11 cellular contexts compared by ENCODE assay signal in the genomic region with DNA sequence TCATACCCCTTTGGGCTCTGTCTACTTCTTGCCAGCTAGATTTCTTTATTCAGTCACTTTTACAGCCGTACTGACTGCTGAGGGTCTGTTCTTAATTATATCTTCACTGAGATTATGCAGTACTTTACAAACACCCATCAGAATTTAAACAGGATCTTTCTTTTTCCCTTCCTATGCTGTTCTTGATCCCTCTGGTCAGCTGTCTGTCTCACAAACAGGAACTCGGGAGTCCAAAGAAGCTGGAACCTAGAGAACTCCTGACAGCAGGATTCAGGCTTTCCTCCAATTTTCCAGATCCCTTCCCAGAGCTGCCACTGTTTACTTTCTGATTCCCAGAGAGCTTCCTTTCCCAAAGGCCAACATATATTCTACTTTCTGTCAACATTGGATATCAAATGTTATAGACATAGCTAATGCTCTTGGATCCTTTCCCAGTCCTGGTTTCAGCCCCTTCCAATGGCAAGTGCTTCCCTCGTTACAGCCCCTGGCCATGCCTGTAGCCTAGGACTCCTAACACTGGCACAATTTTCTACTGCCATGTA. TPM values are rescaled to one million over a fixed set of nuclear protein-coding genes. Genes with fewer than 3 reads are reported as not detected.
DNase-seq lines count a peak whose midpoint lies in the region; ATAC-seq and TF ChIP-seq lines count a peak whose summit lies in the region.
"Had no signal": no experiment of that assay in that cellular context is flagged by ENCODE, and none has a peak within 500 bp of the region (broad histone marks: within the 10 kb centered on the region; RNA-seq: fewer than 3 reads in every experiment).

No MANE protein-coding gene starts in this region.

- H3K9me3 Mint-ChIP-seq in T-cell: no peaks in the 10 kb centered on the region
- H3K9me3 Mint-ChIP-seq in activated CD8-positive, alpha-beta T cell treated with anti-CD3 and anti-CD28 coated beads, Interleukin-2, amount 10 ng/mL, durations not matched to agents 7 days and 5 days (ENCODE audit: insufficient read depth): no peaks in the 10 kb centered on the region
- H3K9me3 Mint-ChIP-seq: stimulated activated naive CD8-positive, alpha-beta T cell treated with anti-CD3 and anti-CD28 coated beads, Interleukin-15, Interleukin-2, amounts not matched to agents 100 ng/mL and 50 ng/mL, for 24 hours had no signal

- peaks cover 8% of the 10 kb centered on the region for H4K20me1 ChIP-seq in hepatocyte (ENCODE audit: insufficient read depth, poor library complexity, severe bottlenecking)

- POLR2A ChIA-PET in T-cell (lab: Charles Lee): no interaction called here
- POLR2A ChIA-PET in activated CD8-positive, alpha-beta T cell treated with anti-CD3 and anti-CD28 coated beads, Interleukin-2, amount 10 ng/mL, durations not matched to agents 7 days and 5 days (lab: Charles Lee): interaction anchor here (0.9 kb wide), 1 partner anchor 33 kb away, joined by 3 read pairs; no protein-coding TSS in a partner anchor

- intact Hi-C loops in head of caudate nucleus (cut with DNase I): no loop called here

- H3K4me1 Mint-ChIP-seq in T-cell: peaks cover 36 to 74% (median 67%) of the 10 kb centered on the region in 3 donors
- H3K4me1 Mint-ChIP-seq in activated CD8-positive, alpha-beta T cell treated with anti-CD3 and anti-CD28 coated beads, Interleukin-2, amount 10 ng/mL, durations not matched to agents 7 days and 5 days (ENCODE audit: low read depth): peaks cover 29% of the 10 kb centered on the region

- peak overlapping the region in 2 of 5 donors; percentile 27 to 41 for H3K9ac ChIP-seq in subcutaneous abdominal adipose tissue (ENCODE audit: low read length in 5 of 5)

- peaks cover 44% of the 10 kb centered on the region for H3K79me2 ChIP-seq in hepatocyte

- H3K36me3 ChIP-seq in hepatocyte (replicated peaks; ENCODE audit: insufficient read depth, low read depth): no peaks in the 10 kb centered on the region
- H3K36me3 ChIP-seq in subcutaneous abdominal adipose tissue (ENCODE audit: control insufficient read depth in 5 of 5, insufficient read depth in 5 of 5, low read length in 5 of 5): peaks cover 11 to 54% (median 27%) of the 10 kb centered on the region in 5 donors

- 33% methylated on average over 3 of the region's 3 CpGs for WGBS in hepatocyte (ENCODE audit: low lambda C conversion rate, missing lambda C conversion rate)

- CTCF ChIA-PET in T-cell (lab: Charles Lee): interaction anchor here (0.6 to 1.0 kb wide), 2 partner anchors 12 to 346 kb away, joined by 3 read pairs; no protein-coding TSS in a partner anchor
- CTCF ChIA-PET in activated CD8-positive, alpha-beta T cell treated with anti-CD3 and anti-CD28 coated beads, Interleukin-2, amount 10 ng/mL, durations not matched to agents 7 days and 5 days (lab: Charles Lee): interaction anchor here (0.6 to 11.6 kb wide), 5 partner anchors 12 to 80 kb away, joined by 3 to 87 read pairs (median 3); no protein-coding TSS in a partner anchor

- H3K4me1 ChIP-seq in hepatocyte (ENCODE audit: insufficient read depth): peaks cover 14% of the 10 kb centered on the region
- peaks cover 0 to 39% (median 22%) of the 10 kb centered on the region in 5 donors for H3K4me1 ChIP-seq in subcutaneous abdominal adipose tissue (ENCODE audit: control insufficient read depth in 5 of 5, insufficient read depth in 5 of 5, low read length in 5 of 5)

- DNase-seq in NCI-H1105 (lab: John Stamatoyannopoulos, UW) (peak; percentile 89), T-cell (no peak), hepatocyte (ENCODE audit: low spot score) (peak; percentile 51), head of caudate nucleus (no peak)
- DNase-seq in activated CD8-positive, alpha-beta T cell treated with anti-CD3 and anti-CD28 coated beads, Interleukin-2, amount 10 ng/mL, durations not matched to agents 7 days and 5 days: no peak
- DNase-seq: activated gamma-delta T cell treated with Interleukin-2 at 50 U/mL for 16 hours, psoas muscle had no signal

- H3K4me3 Mint-ChIP-seq in T-cell: no peak overlapping the region
- H3K4me3 Mint-ChIP-seq in activated CD8-positive, alpha-beta T cell treated with anti-CD3 and anti-CD28 coated beads, Interleukin-2, amount 10 ng/mL, durations not matched to agents 7 days and 5 days: no peak overlapping the region
- H3K4me3 Mint-ChIP-seq: stimulated activated naive CD8-positive, alpha-beta T cell treated with anti-CD3 and anti-CD28 coated beads, Interleukin-15, Interleukin-2, amounts not matched to agents 100 ng/mL and 50 ng/mL, for 24 hours had no signal

- peak overlapping the region; percentile 68 for H3K27ac ChIP-seq in hepatocyte
- H3K27ac ChIP-seq in subcutaneous abdominal adipose tissue (ENCODE audit: low read depth, low read length): peak overlapping the region; percentile 45
- H3K27ac ChIP-seq: psoas muscle had no signal

- no peaks in the 10 kb centered on the region for H3K9me3 ChIP-seq in hepatocyte (ENCODE audit: low read depth)
- H3K9me3 ChIP-seq in subcutaneous abdominal adipose tissue (ENCODE audit: control insufficient read depth in 5 of 5, low read length in 5 of 5): no peaks in the 10 kb centered on the region
- H3K9me3 ChIP-seq: psoas muscle had no signal

- H3K27ac Mint-ChIP-seq in T-cell: peak overlapping the region; percentile 3 to 76
- no peak overlapping the region for H3K27ac Mint-ChIP-seq in activated CD8-positive, alpha-beta T cell treated with anti-CD3 and anti-CD28 coated beads, Interleukin-2, amount 10 ng/mL, durations not matched to agents 7 days and 5 days
- H3K27ac Mint-ChIP-seq: stimulated activated naive CD8-positive, alpha-beta T cell treated with anti-CD3 and anti-CD28 coated beads, Interleukin-15, Interleukin-2, amounts not matched to agents 100 ng/mL and 50 ng/mL, for 24 hours had no signal

- H3K4me2 ChIP-seq in hepatocyte: peak overlapping the region; percentile 33

- H2AFZ ChIP-seq in hepatocyte: no peak overlapping the region

- H3K27me3 ChIP-seq in hepatocyte: no peaks in the 10 kb centered on the region
- no peaks in the 10 kb centered on the region for H3K27me3 ChIP-seq in subcutaneous abdominal adipose tissue (ENCODE audit: control insufficient read depth in 5 of 5, insufficient read depth in 4 of 5, low read length in 5 of 5)

- ATAC-seq in T-cell (replicated peaks in 1 of 4) (no peak), HG03378 (IDR thresholded peaks at IDR 0.05; ENCODE audit: unreplicated experiment) (no peak)
- no peak for ATAC-seq in activated CD8-positive, alpha-beta T cell treated with anti-CD3 and anti-CD28 coated beads, Interleukin-2, amount 10 ng/mL, durations not matched to agents 7 days and 5 days
- ATAC-seq: GM12878 had no signal

- peaks cover 59% of the 10 kb centered on the region for H3K36me3 Mint-ChIP-seq in T-cell
- peaks cover 65% of the 10 kb centered on the region for H3K36me3 Mint-ChIP-seq in activated CD8-positive, alpha-beta T cell treated with anti-CD3 and anti-CD28 coated beads, Interleukin-2, amount 10 ng/mL, durations not matched to agents 7 days and 5 days (ENCODE audit: low read depth)

- no peaks in the 10 kb centered on the region for H3K27me3 Mint-ChIP-seq in T-cell
- H3K27me3 Mint-ChIP-seq in activated CD8-positive, alpha-beta T cell treated with anti-CD3 and anti-CD28 coated beads, Interleukin-2, amount 10 ng/mL, durations not matched to agents 7 days and 5 days (ENCODE audit: low read depth): no peaks in the 10 kb centered on the region
- H3K27me3 Mint-ChIP-seq: stimulated activated naive CD8-positive, alpha-beta T cell treated with anti-CD3 and anti-CD28 coated beads, Interleukin-15, Interleukin-2, amounts not matched to agents 100 ng/mL and 50 ng/mL, for 24 hours had no signal

- H3K4me3 ChIP-seq in hepatocyte (no peak overlapping the region), subcutaneous abdominal adipose tissue (ENCODE audit: low read depth in 1 of 5, low read length in 5 of 5) (no peak overlapping the region)
- H3K4me3 ChIP-seq: GM12878, psoas muscle had no signal

- no peak for TF ChIP-seq CTCF in hepatocyte (IDR thresholded peaks at IDR 0.05; ENCODE audit: poor library complexity)

- H3K9me2 ChIP-seq in hepatocyte (replicated peaks; ENCODE audit: insufficient read depth): no peaks in the 10 kb centered on the region

RNA-seq across cellular contexts. Expression of a gene that starts 59.5 kb away (rescaled TPM):
- total RNA-seq in T-cell: 10 to 100 TPM; 45.5 to 93.1 (median 84.9) TPM
- total RNA-seq in hepatocyte: 60.6 and 64.0 TPM in 2 replicates
- polyA plus RNA-seq in hepatocyte: 30.7 and 34.5 TPM in 2 replicates
- 10 to 100 TPM; 65.0 to 65.1 TPM for total RNA-seq in activated CD8-positive, alpha-beta T cell treated with anti-CD3 and anti-CD28 coated beads, Interleukin-2, amount 10 ng/mL, durations not matched to agents 7 days and 5 days

Comparison
In these comparisons a context has a peak if more than half of its experiments do, and no peak if none do; other contexts are left out.
1. DNase-seq: peak in NCI-H1105 (single experiment) and hepatocyte (single experiment); none in T-cell (0 of 34), head of caudate nucleus (0 of 42) and activated CD8-positive, alpha-beta T cell treated with anti-CD3 and anti-CD28 coated beads, Interleukin-2, amount 10 ng/mL, durations not matched to agents 7 days and 5 days (single experiment).